21 cellular contexts compared by ENCODE assay signal in the genomic region with DNA sequence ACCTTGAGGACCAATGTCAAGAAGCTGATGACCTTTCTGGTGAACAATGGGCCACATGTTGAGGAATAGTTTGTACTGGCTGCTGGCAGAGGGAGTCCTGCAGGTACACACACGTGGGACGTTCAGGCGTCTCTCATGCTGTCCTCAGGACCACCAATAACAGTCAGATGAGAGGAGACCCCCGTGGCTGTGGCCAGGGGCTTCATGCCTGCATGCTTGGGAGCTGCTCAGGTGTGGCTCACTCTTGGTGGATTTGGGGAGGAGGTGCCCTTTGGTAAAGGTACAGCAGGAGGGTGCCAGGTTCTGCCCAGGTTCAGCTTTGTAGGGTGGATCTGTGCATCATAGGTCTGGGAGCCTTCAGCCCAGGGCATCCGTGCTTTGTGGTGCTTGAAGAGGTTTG.
"Had no signal": no experiment of that assay in that cellular context is flagged by ENCODE, and none has a peak within 500 bp of the region (broad histone marks: within the 10 kb centered on the region; RNA-seq: fewer than 3 reads in every experiment).

No MANE protein-coding gene starts in this region.

- H3K4me3 Mint-ChIP-seq: effector memory CD8-positive, alpha-beta T cell; mesothelial cell of epicardium; naive B cell; natural killer cell treated with Interleukin-12 subunit alpha and Interleukin-12 subunit beta and Interleukin-15 and Interleukin-18, amount 100 ng/mL, for 72 hours; stimulated activated effector memory CD8-positive, alpha-beta T cell treated with anti-CD3 and anti-CD28 coated beads, Interleukin-12 subunit alpha, Interleukin-12 subunit beta, amount 100 ng/mL, for 72 hours had no signal

- H3K9me3 ChIP-seq: left lung, mucosa of descending colon, ovary, right lobe of liver, transverse colon had no signal

- H3K4me2 ChIP-seq: smooth muscle cell had no signal

- H3K27ac ChIP-seq: left lung, ovary, right lobe of liver, transverse colon had no signal

- H3K27me3 ChIP-seq: ovary, right lobe of liver, transverse colon had no signal

- H3K36me3 Mint-ChIP-seq: mesothelial cell of epicardium; naive B cell; natural killer cell treated with Interleukin-12 subunit alpha and Interleukin-12 subunit beta and Interleukin-15 and Interleukin-18, amount 100 ng/mL, for 72 hours; stimulated activated effector memory CD8-positive, alpha-beta T cell treated with anti-CD3 and anti-CD28 coated beads, Interleukin-12 subunit alpha, Interleukin-12 subunit beta, amount 100 ng/mL, for 72 hours had no signal

- H3K9me3 Mint-ChIP-seq: effector memory CD8-positive, alpha-beta T cell; mesothelial cell of epicardium; natural killer cell treated with Interleukin-12 subunit alpha and Interleukin-12 subunit beta and Interleukin-15 and Interleukin-18, amount 100 ng/mL, for 72 hours; stimulated activated effector memory CD8-positive, alpha-beta T cell treated with anti-CD3 and anti-CD28 coated beads, Interleukin-12 subunit alpha, Interleukin-12 subunit beta, amount 100 ng/mL, for 72 hours had no signal

- DNase-seq: caudate nucleus; cerebellar nuclear complex; cortex of kidney; effector memory CD8-positive, alpha-beta T cell; erythroblast; hypothalamus; mesenchymal stem cell; mucosa of descending colon; naive B cell; occipital lobe; ovary; stimulated activated CD4-positive, alpha-beta T cell treated with anti-CD3 and anti-CD28 coated beads, Interleukin-2, amount 100 ng/mL, for 24 hours; stimulated activated CD4-positive, alpha-beta T cell treated with anti-CD3 and anti-CD28 coated beads, Interleukin-4, amount 100 ng/mL, for 24 hours; stimulated activated naive CD4-positive, alpha-beta T cell treated with Interleukin-2 at 50 U/mL for 16 hours; transverse colon had no signal

- ATAC-seq: effector memory CD8-positive, alpha-beta T cell; left lung; mucosa of descending colon; natural killer cell treated with Interleukin-12 subunit alpha and Interleukin-12 subunit beta and Interleukin-15 and Interleukin-18, amount 100 ng/mL, for 72 hours; right lobe of liver; stimulated activated effector memory CD8-positive, alpha-beta T cell treated with anti-CD3 and anti-CD28 coated beads, Interleukin-12 subunit alpha, Interleukin-12 subunit beta, amount 100 ng/mL, for 72 hours had no signal

- H3K36me3 ChIP-seq: left lung, ovary, right lobe of liver, transverse colon had no signal

- H3K4me3 ChIP-seq: left lung, mucosa of descending colon, ovary, right lobe of liver, smooth muscle cell, transverse colon had no signal

- H3K27ac Mint-ChIP-seq: effector memory CD8-positive, alpha-beta T cell; mesothelial cell of epicardium; naive B cell; natural killer cell treated with Interleukin-12 subunit alpha and Interleukin-12 subunit beta and Interleukin-15 and Interleukin-18, amount 100 ng/mL, for 72 hours; stimulated activated effector memory CD8-positive, alpha-beta T cell treated with anti-CD3 and anti-CD28 coated beads, Interleukin-12 subunit alpha, Interleukin-12 subunit beta, amount 100 ng/mL, for 72 hours had no signal

- H3K4me1 ChIP-seq: left lung, right lobe of liver, transverse colon had no signal

- H3K4me1 Mint-ChIP-seq: naive B cell; stimulated activated effector memory CD8-positive, alpha-beta T cell treated with anti-CD3 and anti-CD28 coated beads, Interleukin-12 subunit alpha, Interleukin-12 subunit beta, amount 100 ng/mL, for 72 hours had no signal

- H3K27me3 Mint-ChIP-seq: effector memory CD8-positive, alpha-beta T cell; natural killer cell treated with Interleukin-12 subunit alpha and Interleukin-12 subunit beta and Interleukin-15 and Interleukin-18, amount 100 ng/mL, for 72 hours had no signal
